Comparison of ENCODE assay signal across 13 cellular contexts in genomic region chr5:73189816-73190451, GRCh38. TPM values are rescaled to one million over a fixed set of nuclear protein-coding genes. Genes with fewer than 3 reads are reported as not detected.
DNase-seq lines count a peak whose midpoint lies in the region; ATAC-seq and TF ChIP-seq lines count a peak whose summit lies in the region.
"Had no signal": no experiment of that assay in that cellular context is flagged by ENCODE, and none has a peak within 500 bp of the region (broad histone marks: within the 10 kb centered on the region; RNA-seq: fewer than 3 reads in every experiment).

No MANE protein-coding gene starts in this region.

- H3K27me3 ChIP-seq in BE2C (peaks cover 20% of the 10 kb centered on the region), MG63 (no peaks in the 10 kb centered on the region), brain microvascular endothelial cell (replicated peaks) (no peaks in the 10 kb centered on the region), mesenchymal stem cell (ENCODE audit: control insufficient read depth in 1 of 2, insufficient read depth in 1 of 2, low read length in 2 of 2) (peaks cover 0 to 18% of the 10 kb centered on the region in 2 experiments)

- no peak for ATAC-seq in T-helper 17 cell
- ATAC-seq: naive thymus-derived CD8-positive, alpha-beta T cell had no signal

- H3K36me3 Mint-ChIP-seq in T-helper 17 cell (ENCODE audit: low read depth) = peaks cover 2% of the 10 kb centered on the region
- H3K36me3 Mint-ChIP-seq: type B pancreatic cell had no signal

- no peak for TF ChIP-seq CTCF in BE2C (IDR thresholded peaks at IDR 0.05; ENCODE audit: low read depth, low read length)
- TF ChIP-seq CTCF in brain microvascular endothelial cell (IDR thresholded peaks at IDR 0.05; ENCODE audit: low read depth, low read length, missing control alignments) = no peak

- no peak overlapping the region for H3K23ac ChIP-seq in mesenchymal stem cell (ENCODE audit: low read length in 2 of 2)

- no peak overlapping the region for H3K18ac ChIP-seq in mesenchymal stem cell (ENCODE audit: low read depth in 1 of 2, low read length in 2 of 2)

- peak overlapping the region; percentile 99 for H2BK5ac ChIP-seq in mesenchymal stem cell (ENCODE audit: low read depth, low read length, poor library complexity, severe bottlenecking)

- no peaks in the 10 kb centered on the region for H3K4me1 Mint-ChIP-seq in T-helper 17 cell
- H3K4me1 Mint-ChIP-seq: naive thymus-derived CD8-positive, alpha-beta T cell had no signal

- no peak overlapping the region for H3K4me3 ChIP-seq in BE2C (ENCODE audit: low read depth, low read length)
- H3K4me3 ChIP-seq in MG63 = no peak overlapping the region
- no peak overlapping the region for H3K4me3 ChIP-seq in brain microvascular endothelial cell (ENCODE audit: low read depth, low read length)
- H3K4me3 ChIP-seq in mesenchymal stem cell (ENCODE audit: insufficient read depth in 1 of 2, low read depth in 1 of 2, low read length in 2 of 2) = no peak overlapping the region

- H3K9me3 ChIP-seq in BE2C (no peaks in the 10 kb centered on the region; the same call in none of the 2 replicates), MG63 (peaks cover 5% of the 10 kb centered on the region; the same call in 1 of the 2 replicates), mesenchymal stem cell (ENCODE audit: control insufficient read depth, low read length) (no peaks in the 10 kb centered on the region), T-helper 17 cell (ENCODE audit: control insufficient read depth, low read length, poor library complexity, severe bottlenecking) (no peaks in the 10 kb centered on the region)

- WGBS in mesenchymal stem cell = 58% methylated on average over 3 of the region's 6 CpGs

- H2AK5ac ChIP-seq in mesenchymal stem cell (ENCODE audit: low read length, severe bottlenecking) = peak overlapping the region; percentile 96

- H3K27ac Mint-ChIP-seq in T-helper 17 cell = no peak overlapping the region
- H3K27ac Mint-ChIP-seq: naive thymus-derived CD8-positive, alpha-beta T cell; type B pancreatic cell had no signal

- peak overlapping the region; percentile 13 for H3K4me2 ChIP-seq in mesenchymal stem cell (ENCODE audit: low read length, poor library complexity, severe bottlenecking)

- peak overlapping the region; percentile 36 for H3K9ac ChIP-seq in mesenchymal stem cell (ENCODE audit: low read length)

- H4K91ac ChIP-seq in mesenchymal stem cell (ENCODE audit: low read length) = no peak overlapping the region

- DNase-seq in BE2C (peak; percentile 44), MG63 (peak; percentile 83), brain microvascular endothelial cell (peak; percentile 39), mesenchymal stem cell (peak; percentile 11), NCI-H526 treated with DMSO at 0.1 percent for 48 hours (lab: John Stamatoyannopoulos, UW) (no peak), NCI-H128 (lab: John Stamatoyannopoulos, UW; ENCODE audit: unreplicated experiment) (no peak), T-helper 17 cell (no peak)
- DNase-seq in activated CD4-positive, alpha-beta T cell treated with anti-CD3 and anti-CD28 coated beads, Interleukin-2, amount 50 U/mL, for 48 hours = no peak
- DNase-seq: activated CD4-positive, alpha-beta T cell treated with anti-CD3 and anti-CD28 coated beads for 48 hours; DMS153; naive thymus-derived CD8-positive, alpha-beta T cell had no signal

- H2BK15ac ChIP-seq in mesenchymal stem cell (ENCODE audit: low read depth, poor library complexity, severe bottlenecking) = no peak overlapping the region

- H4K8ac ChIP-seq in mesenchymal stem cell (ENCODE audit: low read length) = no peak overlapping the region

- in situ Hi-C loops in brain microvascular endothelial cell (cut with HindIII; ENCODE audit: low pct_ligation_motif_present, low sequenced_read_pairs) = no loop called here

- no peaks in the 10 kb centered on the region for H3K79me1 ChIP-seq in mesenchymal stem cell (replicated peaks; ENCODE audit: low read length, poor library complexity, severe bottlenecking)

- no peak overlapping the region for H3K27ac ChIP-seq in brain microvascular endothelial cell
- peak overlapping the region; percentile 100 for H3K27ac ChIP-seq in mesenchymal stem cell (ENCODE audit: low read length, poor library complexity, severe bottlenecking)

- no peak overlapping the region for H2AFZ ChIP-seq in mesenchymal stem cell (ENCODE audit: low read depth, low read length)

- no peak overlapping the region for H2BK12ac ChIP-seq in mesenchymal stem cell (ENCODE audit: low read length in 2 of 2)

- H3K4me3 Mint-ChIP-seq in T-helper 17 cell = no peak overlapping the region
- H3K4me3 Mint-ChIP-seq: naive thymus-derived CD8-positive, alpha-beta T cell; type B pancreatic cell had no signal

- H2BK120ac ChIP-seq in mesenchymal stem cell (ENCODE audit: low read depth, low read length) = no peak overlapping the region

- H3K4me1 ChIP-seq in BE2C (no peaks in the 10 kb centered on the region; the same call in 1 of the 2 replicates), mesenchymal stem cell (ENCODE audit: control insufficient read depth, insufficient read depth, low read depth, low read length) (peaks cover 20% of the 10 kb centered on the region)

- no peak overlapping the region for H3K14ac ChIP-seq in mesenchymal stem cell (ENCODE audit: low read length in 2 of 2)

- H3K36me3 ChIP-seq in BE2C = no peaks in the 10 kb centered on the region
- no peaks in the 10 kb centered on the region for H3K36me3 ChIP-seq in MG63
- H3K36me3 ChIP-seq in brain microvascular endothelial cell (replicated peaks) = no peaks in the 10 kb centered on the region
- H3K36me3 ChIP-seq in mesenchymal stem cell (ENCODE audit: control insufficient read depth in 1 of 2, insufficient read depth in 2 of 2, low read depth in 1 of 2, low read length in 2 of 2) = no peaks in the 10 kb centered on the region

- H3K4ac ChIP-seq in mesenchymal stem cell (ENCODE audit: low read depth in 1 of 2, low read length in 2 of 2) = no peak overlapping the region

- H3K27me3 Mint-ChIP-seq in T-helper 17 cell = peaks cover 76% of the 10 kb centered on the region

RNA-seq across cellular contexts. Expression of gene TMEM174, which starts 16.9 kb away (rescaled TPM):
- not detected for polyA plus RNA-seq in BE2C (2012; ENCODE audit: insufficient read depth, insufficient read length, low read depth)
- not detected in 2 replicates for total RNA-seq in MG63 (2014; rRNA removed; shearing (Covaris generic); ENCODE audit: low replicate concordance)
- not detected for polyA plus RNA-seq in mesenchymal stem cell (2013, experiment 1 of 2)
- polyA plus RNA-seq in mesenchymal stem cell (2013, experiment 2 of 2) = not detected
- total RNA-seq in T-helper 17 cell = not detected
- total RNA-seq: naive thymus-derived CD8-positive, alpha-beta T cell had no signal
- polyA plus RNA-seq: adipose tissue; naive thymus-derived CD8-positive, alpha-beta T cell had no signal

Comparison
In these comparisons a context has a peak if more than half of its experiments do, and no peak if none do; other contexts are left out.
1. DNase-seq: peak in BE2C (single experiment), MG63 (single experiment), brain microvascular endothelial cell (single experiment) and mesenchymal stem cell (single experiment); none in NCI-H526 treated with DMSO at 0.1 percent for 48 hours (single experiment), NCI-H128 (single experiment), activated CD4-positive, alpha-beta T cell treated with anti-CD3 and anti-CD28 coated beads, Interleukin-2, amount 50 U/mL, for 48 hours (0 of 2) and T-helper 17 cell (0 of 3).